27 cellular contexts compared by ENCODE assay signal in genomic region chr2:67295851-67296250, GRCh38.
DNase-seq lines count a peak whose midpoint lies in the region; ATAC-seq, FAIRE-seq and TF ChIP-seq lines count a peak whose summit lies in the region.
"Had no signal": no experiment of that assay in that cellular context is flagged by ENCODE, and none has a peak within 500 bp of the region (broad histone marks: within the 10 kb centered on the region; RNA-seq: fewer than 3 reads in every experiment).

No MANE protein-coding gene starts in this region.

- no peak overlapping the region for H3K4me3 Mint-ChIP-seq in astrocyte (ENCODE audit: unreplicated experiment)
- H3K4me3 Mint-ChIP-seq in mesothelial cell of epicardium: no peak overlapping the region
- no peak overlapping the region for H3K4me3 Mint-ChIP-seq in CD8-positive, alpha-beta memory T cell
- H3K4me3 Mint-ChIP-seq: activated CD8-positive, alpha-beta T cell treated with anti-CD3 and anti-CD28 coated beads for 36 hours; H9; stimulated activated memory B cell treated with anti-CD40 and anti-IgM and Interleukin-4, amounts not matched to agents 10 μg/mL and 1 μg/mL and 100 μg/mL, for 72 hours had no signal

- dilution Hi-C loops in mammary epithelial cell (cut with HindIII; ENCODE audit: low sequenced_read_pairs): no loop called here

- H3K4me3 ChIP-seq in mammary epithelial cell (replicated peaks in 1 of 3; ENCODE audit: insufficient read depth in 1 of 3, low read depth in 2 of 3, low read length in 3 of 3): no peak overlapping the region
- H3K4me3 ChIP-seq in breast epithelium: no peak overlapping the region
- H3K4me3 ChIP-seq in astrocyte (ENCODE audit: insufficient read depth, low read depth, low read length): no peak overlapping the region
- H3K4me3 ChIP-seq in CD8-positive, alpha-beta memory T cell (ENCODE audit: low read length): no peak overlapping the region
- no peak overlapping the region for H3K4me3 ChIP-seq in small intestine (ENCODE audit: low read depth in 1 of 2, low read length in 2 of 2)
- H3K4me3 ChIP-seq: BLaER1 treated with 17β-estradiol and CSF1 and Interleukin-3, amounts not matched to agents 10 nM and 100 nM; dorsolateral prefrontal cortex; smooth muscle cell; thyroid gland had no signal

- peaks cover under 1% of the 10 kb centered on the region for H3K4me1 Mint-ChIP-seq in astrocyte (ENCODE audit: low read depth, unreplicated experiment)
- peaks cover 15% of the 10 kb centered on the region for H3K4me1 Mint-ChIP-seq in mesothelial cell of epicardium
- no peaks in the 10 kb centered on the region for H3K4me1 Mint-ChIP-seq in CD8-positive, alpha-beta memory T cell
- H3K4me1 Mint-ChIP-seq: H9; stimulated activated memory B cell treated with anti-CD40 and anti-IgM and Interleukin-4, amounts not matched to agents 10 μg/mL and 1 μg/mL and 100 μg/mL, for 72 hours had no signal

- H3K36me3 Mint-ChIP-seq in astrocyte (ENCODE audit: low read depth, unreplicated experiment) (no peaks in the 10 kb centered on the region), mesothelial cell of epicardium (no peaks in the 10 kb centered on the region)
- H3K36me3 Mint-ChIP-seq in CD8-positive, alpha-beta memory T cell: no peaks in the 10 kb centered on the region
- H3K36me3 Mint-ChIP-seq: stimulated activated memory B cell treated with anti-CD40 and anti-IgM and Interleukin-4, amounts not matched to agents 10 μg/mL and 1 μg/mL and 100 μg/mL, for 72 hours had no signal

- H3K27ac ChIP-seq in mammary epithelial cell (ENCODE audit: insufficient read depth, low read depth, low read length) (no peak overlapping the region), breast epithelium (no peak overlapping the region), astrocyte (ENCODE audit: low read depth, low read length) (no peak overlapping the region), small intestine (ENCODE audit: low read depth in 1 of 2, low read length in 1 of 2) (no peak overlapping the region)
- no peak overlapping the region for H3K27ac ChIP-seq in CD8-positive, alpha-beta memory T cell (ENCODE audit: low read depth, low read length)
- H3K27ac ChIP-seq: BLaER1 treated with 17β-estradiol and CSF1 and Interleukin-3, amounts not matched to agents 10 nM and 100 nM; KMS-11; thyroid gland had no signal

- H2AFZ ChIP-seq in mammary epithelial cell (ENCODE audit: low read depth, low read length) (peak overlapping the region; percentile 6), astrocyte (ENCODE audit: low read depth, low read length) (no peak overlapping the region)

- no peak for ATAC-seq in GM18858 (IDR thresholded peaks at IDR 0.05; ENCODE audit: unreplicated experiment)
- ATAC-seq in HG03354 (IDR thresholded peaks at IDR 0.05; ENCODE audit: poor library complexity, severe bottlenecking, unreplicated experiment): no peak
- ATAC-seq: activated CD4-positive, CD25-positive, alpha-beta regulatory T cell treated with anti-CD3 and anti-CD28 coated beads, Interleukin-2, amount 50 U/mL, for 24 hours; activated CD8-positive, alpha-beta T cell treated with anti-CD3 and anti-CD28 coated beads for 36 hours; Right ventricle myocardium inferior; stimulated activated memory B cell treated with anti-CD40 and anti-IgM and Interleukin-4, amounts not matched to agents 10 μg/mL and 1 μg/mL and 100 μg/mL, for 72 hours had no signal

- H3K27me3 Mint-ChIP-seq in astrocyte (ENCODE audit: low read depth, unreplicated experiment): no peaks in the 10 kb centered on the region
- no peaks in the 10 kb centered on the region for H3K27me3 Mint-ChIP-seq in mesothelial cell of epicardium (ENCODE audit: low read depth)
- peaks cover 3 to 4% of the 10 kb centered on the region in 2 donors for H3K27me3 Mint-ChIP-seq in CD8-positive, alpha-beta memory T cell
- H3K27me3 Mint-ChIP-seq: stimulated activated memory B cell treated with anti-CD40 and anti-IgM and Interleukin-4, amounts not matched to agents 10 μg/mL and 1 μg/mL and 100 μg/mL, for 72 hours had no signal

- WGBS in mammary epithelial cell (ENCODE audit: low coverage, missing lambda C conversion rate): 76% methylated on average over 4 of the region's 4 CpGs
- 59 to 66% (median 62%) methylated on average over 4 of the region's 4 CpGs for WGBS in small intestine, 3 donors

- intact Hi-C loops in mammary epithelial cell (cut with micrococcal nuclease): no loop called here
- intact Hi-C loops in breast epithelium (cut with DNase I; ENCODE audit: low total_unique reads): no loop called here

- POLR2A ChIA-PET in CD8-positive, alpha-beta memory T cell (lab: Charles Lee): no interaction called here

- H3K9me3 ChIP-seq in mammary epithelial cell (replicated peaks; ENCODE audit: insufficient read depth, low read length): no peaks in the 10 kb centered on the region
- no peaks in the 10 kb centered on the region for H3K9me3 ChIP-seq in breast epithelium
- H3K9me3 ChIP-seq in astrocyte (ENCODE audit: insufficient read depth, low read depth, low read length): no peaks in the 10 kb centered on the region
- H3K9me3 ChIP-seq in CD8-positive, alpha-beta memory T cell (ENCODE audit: low read length): no peaks in the 10 kb centered on the region
- H3K9me3 ChIP-seq in small intestine (ENCODE audit: control insufficient read depth, low read depth): no peaks in the 10 kb centered on the region
- H3K9me3 ChIP-seq: BLaER1 treated with 17β-estradiol and CSF1 and Interleukin-3, amounts not matched to agents 10 nM and 100 nM; thyroid gland had no signal

- H3K9ac ChIP-seq in mammary epithelial cell (ENCODE audit: insufficient read depth, low read length) (no peak overlapping the region), astrocyte (ENCODE audit: low read length) (no peak overlapping the region)
- H3K9ac ChIP-seq: BLaER1 treated with 17β-estradiol and CSF1 and Interleukin-3, amounts not matched to agents 10 nM and 100 nM; KMS-11 had no signal

- H3K4me1 ChIP-seq in mammary epithelial cell (ENCODE audit: insufficient read depth, low read length) (peaks cover 4% of the 10 kb centered on the region), breast epithelium (no peaks in the 10 kb centered on the region), astrocyte (ENCODE audit: insufficient read depth, low read length) (peaks cover 3% of the 10 kb centered on the region), small intestine (ENCODE audit: control insufficient read depth in 2 of 2, insufficient read depth in 1 of 2, low read depth in 1 of 2, low read length in 1 of 2) (no peaks in the 10 kb centered on the region)
- no peaks in the 10 kb centered on the region for H3K4me1 ChIP-seq in CD8-positive, alpha-beta memory T cell (ENCODE audit: insufficient read depth, low read length)
- H3K4me1 ChIP-seq: BLaER1 treated with 17β-estradiol and CSF1 and Interleukin-3, amounts not matched to agents 10 nM and 100 nM; thyroid gland had no signal

- FAIRE-seq in astrocyte (lab: Jason Lieb, UNC) (no peak), small intestine (lab: Jason Lieb, UNC) (no peak)
- FAIRE-seq: G401.6, GM18507, islet of Langerhans had no signal

- H3K9me3 Mint-ChIP-seq in astrocyte (ENCODE audit: unreplicated experiment) (no peaks in the 10 kb centered on the region), mesothelial cell of epicardium (no peaks in the 10 kb centered on the region)
- peaks cover 0 to 2% (median 0%) of the 10 kb centered on the region in 5 donors for H3K9me3 Mint-ChIP-seq in CD8-positive, alpha-beta memory T cell
- H3K9me3 Mint-ChIP-seq: activated CD8-positive, alpha-beta T cell treated with anti-CD3 and anti-CD28 coated beads for 36 hours; H9; stimulated activated memory B cell treated with anti-CD40 and anti-IgM and Interleukin-4, amounts not matched to agents 10 μg/mL and 1 μg/mL and 100 μg/mL, for 72 hours had no signal

- BruUV-seq in mammary epithelial cell (replicated peaks; lab: Mats Ljungman, UMichigan): no TSS peak

- no peaks in the 10 kb centered on the region for H3K36me3 ChIP-seq in mammary epithelial cell (ENCODE audit: insufficient read depth, low read length)
- no peaks in the 10 kb centered on the region for H3K36me3 ChIP-seq in breast epithelium
- H3K36me3 ChIP-seq in astrocyte (ENCODE audit: insufficient read depth, low read length): no peaks in the 10 kb centered on the region
- H3K36me3 ChIP-seq in CD8-positive, alpha-beta memory T cell (ENCODE audit: insufficient read depth, low read length): no peaks in the 10 kb centered on the region
- H3K36me3 ChIP-seq in small intestine (ENCODE audit: control insufficient read depth in 2 of 2, insufficient read depth in 2 of 2, low read length in 2 of 2): no peaks in the 10 kb centered on the region
- H3K36me3 ChIP-seq: BLaER1 treated with 17β-estradiol and CSF1 and Interleukin-3, amounts not matched to agents 10 nM and 100 nM; thyroid gland had no signal

- no peak for TF ChIP-seq CTCF in mammary epithelial cell (conservative IDR thresholded peaks at IDR 0.05 in 1 of 2, IDR thresholded peaks at IDR 0.05 in 1 of 2; ENCODE audit: extremely low read depth in 1 of 2, insufficient read depth in 1 of 2, low read depth in 1 of 2, low read length in 2 of 2)
- TF ChIP-seq CTCF in breast epithelium (IDR thresholded peaks at IDR 0.05): no peak
- TF ChIP-seq CTCF in astrocyte (IDR thresholded peaks at IDR 0.05; ENCODE audit: insufficient read depth, low read depth, low read length): no peak
- TF ChIP-seq CTCF in mesothelial cell of epicardium (IDR thresholded peaks at IDR 0.05; ENCODE audit: unreplicated experiment): no peak

- no peaks in the 10 kb centered on the region for H3K79me2 ChIP-seq in mammary epithelial cell (ENCODE audit: insufficient read depth, low read length)
- H3K79me2 ChIP-seq in astrocyte (ENCODE audit: insufficient read depth, low read length): no peaks in the 10 kb centered on the region

- TF ChIP-seq POLR2A in breast epithelium (IDR thresholded peaks at IDR 0.05): no peak

- H3K27ac Mint-ChIP-seq in astrocyte (ENCODE audit: unreplicated experiment) (no peak overlapping the region), mesothelial cell of epicardium (peak overlapping the region; percentile 2)
- no peak overlapping the region for H3K27ac Mint-ChIP-seq in CD8-positive, alpha-beta memory T cell
- H3K27ac Mint-ChIP-seq: activated CD8-positive, alpha-beta T cell treated with anti-CD3 and anti-CD28 coated beads for 36 hours; H9; stimulated activated memory B cell treated with anti-CD40 and anti-IgM and Interleukin-4, amounts not matched to agents 10 μg/mL and 1 μg/mL and 100 μg/mL, for 72 hours had no signal

- in situ Hi-C loops in mammary epithelial cell (cut with MboI; ENCODE audit: low sequenced_read_pairs in 2 of 2): no loop called here

- H3K4me2 ChIP-seq in mammary epithelial cell (ENCODE audit: insufficient read depth, low read depth, low read length): no peak overlapping the region
- H3K4me2 ChIP-seq in astrocyte (ENCODE audit: low read length): no peak overlapping the region
- H3K4me2 ChIP-seq: BLaER1 treated with 17β-estradiol and CSF1 and Interleukin-3, amounts not matched to agents 10 nM and 100 nM; KMS-11; smooth muscle cell had no signal

- CTCF ChIA-PET in mammary epithelial cell (lab: Charles Lee; ENCODE audit: low non-redundant PET): no interaction called here
- CTCF ChIA-PET in CD8-positive, alpha-beta memory T cell (lab: Charles Lee): no interaction called here

- H4K20me1 ChIP-seq in mammary epithelial cell (ENCODE audit: insufficient read depth, low read length) (no peaks in the 10 kb centered on the region), astrocyte (ENCODE audit: insufficient read depth, low read length) (no peaks in the 10 kb centered on the region)
- H4K20me1 ChIP-seq: BLaER1 treated with 17β-estradiol and CSF1 and Interleukin-3, amounts not matched to agents 10 nM and 100 nM had no signal

- H3K27me3 ChIP-seq in mammary epithelial cell (ENCODE audit: insufficient read depth, low read length) (no peaks in the 10 kb centered on the region), breast epithelium (no peaks in the 10 kb centered on the region), astrocyte (ENCODE audit: insufficient read depth, low read length) (no peaks in the 10 kb centered on the region), small intestine (ENCODE audit: control insufficient read depth in 2 of 2, insufficient read depth in 2 of 2, low read length in 2 of 2) (no peaks in the 10 kb centered on the region)
- no peaks in the 10 kb centered on the region for H3K27me3 ChIP-seq in CD8-positive, alpha-beta memory T cell (ENCODE audit: insufficient read depth, low read length, poor library complexity, severe bottlenecking)
- H3K27me3 ChIP-seq: BLaER1 treated with 17β-estradiol and CSF1 and Interleukin-3, amounts not matched to agents 10 nM and 100 nM; thyroid gland had no signal

- peak; percentile 71 for DNase-seq in mammary epithelial cell
- DNase-seq in breast epithelium (ENCODE audit: low spot score in 2 of 2): no peak
- peak; percentile 19 for DNase-seq in astrocyte (ENCODE audit: low read depth)
- no peak for DNase-seq in mesothelial cell of epicardium (ENCODE audit: low spot score in 2 of 2, unreplicated experiment in 2 of 2)
- DNase-seq in CD8-positive, alpha-beta memory T cell: no peak
- DNase-seq in small intestine: no peak
- DNase-seq: activated CD8-positive, alpha-beta T cell treated with anti-CD3 and anti-CD28 coated beads for 36 hours; activated T-cell treated with anti-CD3 and anti-CD28 coated beads, Interleukin-2, amount 50 U/mL, for 1 hour; amniotic stem cell; DMS 273 treated with DMSO at 0.1 percent for 48 hours; H9; MV-4-11; NCI-H69; SW 1271; thyroid gland had no signal

Comparison
In these comparisons a context has a peak if more than half of its experiments do, and no peak if none do; other contexts are left out.
1. DNase-seq: peak in mammary epithelial cell (single experiment) and astrocyte (single experiment); none in breast epithelium (0 of 2), mesothelial cell of epicardium (0 of 2), CD8-positive, alpha-beta memory T cell (0 of 5) and small intestine (single experiment).